In the genomic region with DNA sequence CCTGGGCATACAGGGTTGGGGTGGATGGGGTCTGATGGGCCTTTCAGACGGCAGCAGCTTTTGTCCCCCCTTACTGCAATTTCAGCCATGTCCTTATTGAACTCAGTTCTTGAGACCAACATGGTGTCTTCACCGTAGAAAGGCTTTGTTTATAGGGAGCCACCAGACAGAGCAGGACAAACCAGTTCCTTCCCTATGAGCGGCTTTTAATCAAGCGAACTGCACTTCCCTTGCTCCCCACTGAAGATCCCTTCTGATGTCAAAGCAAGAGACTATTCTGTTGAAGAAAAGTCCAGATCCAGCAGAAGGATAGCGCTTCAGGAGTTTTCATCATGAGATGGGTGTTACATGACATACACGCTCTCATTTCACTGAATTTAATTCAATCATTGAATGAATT, we compare ENCODE assay signal across 14 cellular contexts.
DNase-seq lines count a peak whose midpoint lies in the region; ATAC-seq and TF ChIP-seq lines count a peak whose summit lies in the region.
"Had no signal": no experiment of that assay in that cellular context is flagged by ENCODE, and none has a peak within 500 bp of the region (broad histone marks: within the 10 kb centered on the region; RNA-seq: fewer than 3 reads in every experiment).

No MANE protein-coding gene starts in this region.

- H3K4me1 Mint-ChIP-seq in CD14-positive monocyte: peaks cover 60% of the 10 kb centered on the region
- peaks cover 29% of the 10 kb centered on the region for H3K4me1 Mint-ChIP-seq in activated T-helper 17 cell treated with anti-CD3 and anti-CD28 coated beads, Interleukin-2, amount 50 U/mL, for 72 hours

- intact Hi-C loops in CD14-positive monocyte (cut with micrococcal nuclease): no loop called here
- intact Hi-C loops in gastrocnemius medialis (cut with DNase I; ENCODE audit: low total_unique reads): no loop called here

- H2AFZ ChIP-seq in Karpas-422 (ENCODE audit: low read length) (no peak overlapping the region), smooth muscle cell (ENCODE audit: low read depth) (no peak overlapping the region)

- peaks cover 1 to 3% of the 10 kb centered on the region in 2 donors for H3K36me3 Mint-ChIP-seq in CD14-positive monocyte
- no peaks in the 10 kb centered on the region for H3K36me3 Mint-ChIP-seq in activated T-helper 17 cell treated with anti-CD3 and anti-CD28 coated beads, Interleukin-2, amount 50 U/mL, for 72 hours (ENCODE audit: low read depth)

- no peak for DNase-seq in CD14-positive monocyte (ENCODE audit: low spot score)
- DNase-seq in Karpas-422: no peak
- DNase-seq in smooth muscle cell (lab: John Stamatoyannopoulos, UW; ENCODE audit: unreplicated experiment): no peak
- DNase-seq in islet precursor cell: no peak
- no peak for DNase-seq in gastrocnemius medialis
- DNase-seq: ACHN; Calu3; CD4-positive, alpha-beta T cell; DMS 273 treated with DMSO at 0.1 percent for 48 hours; GOT3; H9 had no signal

- peak overlapping the region in 6 of 7 donors; percentile 88 to 98 (median 96) for H3K27ac Mint-ChIP-seq in CD14-positive monocyte
- peak overlapping the region; percentile 76 for H3K27ac Mint-ChIP-seq in activated T-helper 17 cell treated with anti-CD3 and anti-CD28 coated beads, Interleukin-2, amount 50 U/mL, for 72 hours
- H3K27ac Mint-ChIP-seq: CD4-positive, alpha-beta T cell; H9 had no signal

- H3K4me1 ChIP-seq in Karpas-422 (ENCODE audit: low read length) (peaks cover 86% of the 10 kb centered on the region), smooth muscle cell (ENCODE audit: low read depth) (peaks cover 13% of the 10 kb centered on the region), gastrocnemius medialis (peaks cover 2 to 15% of the 10 kb centered on the region in 2 donors)

- no peak for ATAC-seq in activated T-helper 17 cell treated with anti-CD3 and anti-CD28 coated beads, Interleukin-2, amount 50 U/mL, for 72 hours (replicated peaks)
- no peak for ATAC-seq in gastrocnemius medialis
- ATAC-seq in HG02981 (IDR thresholded peaks at IDR 0.05; ENCODE audit: unreplicated experiment): no peak

- no peak overlapping the region for H3K4me3 Mint-ChIP-seq in CD14-positive monocyte
- no peak overlapping the region for H3K4me3 Mint-ChIP-seq in activated T-helper 17 cell treated with anti-CD3 and anti-CD28 coated beads, Interleukin-2, amount 50 U/mL, for 72 hours
- H3K4me3 Mint-ChIP-seq: CD4-positive, alpha-beta T cell; H9 had no signal

- H3F3A ChIP-seq in smooth muscle cell (ENCODE audit: low read depth): peaks cover 3% of the 10 kb centered on the region

- H3K79me2 ChIP-seq in Karpas-422 (ENCODE audit: low read length) (no peaks in the 10 kb centered on the region), smooth muscle cell (ENCODE audit: low read depth) (no peaks in the 10 kb centered on the region)

- H3K9ac ChIP-seq in Karpas-422 (ENCODE audit: low read length) (no peak overlapping the region), smooth muscle cell (ENCODE audit: low read depth) (no peak overlapping the region)

- peak overlapping the region; percentile 57 for H3K4me2 ChIP-seq in Karpas-422 (ENCODE audit: low read depth, low read length, poor library complexity, severe bottlenecking)
- H3K4me2 ChIP-seq in smooth muscle cell: no peak overlapping the region

- no peaks in the 10 kb centered on the region for H3K36me3 ChIP-seq in Karpas-422 (ENCODE audit: insufficient read depth, low read length)
- H3K36me3 ChIP-seq in smooth muscle cell (ENCODE audit: low read depth): no peaks in the 10 kb centered on the region
- H3K36me3 ChIP-seq in gastrocnemius medialis: no peaks in the 10 kb centered on the region
- H3K36me3 ChIP-seq: BLaER1 treated with 17β-estradiol and CSF1 and Interleukin-3, amounts not matched to agents 10 nM and 100 nM had no signal

- H3K9me3 ChIP-seq in Karpas-422 (ENCODE audit: low read length) (no peaks in the 10 kb centered on the region), smooth muscle cell (replicated peaks; ENCODE audit: low read depth) (no peaks in the 10 kb centered on the region), gastrocnemius medialis (no peaks in the 10 kb centered on the region)
- H3K9me3 ChIP-seq: BLaER1 treated with 17β-estradiol and CSF1 and Interleukin-3, amounts not matched to agents 10 nM and 100 nM had no signal

- in situ Hi-C loops in gastrocnemius medialis (cut with MboI; ENCODE audit: low sequenced_read_pairs in 4 of 4): no loop called here

- H3K27ac ChIP-seq in Karpas-422 (ENCODE audit: low read length) (peak overlapping the region; percentile 51; the same call in 1 of the 2 replicates), smooth muscle cell (ENCODE audit: low read depth) (peak overlapping the region; percentile 13), gastrocnemius medialis (no peak overlapping the region)

- no peak overlapping the region for H3K4me3 ChIP-seq in Karpas-422 (ENCODE audit: low read length)
- H3K4me3 ChIP-seq in smooth muscle cell: no peak overlapping the region
- H3K4me3 ChIP-seq in gastrocnemius medialis: no peak overlapping the region
- H3K4me3 ChIP-seq: BLaER1 treated with 17β-estradiol and CSF1 and Interleukin-3, amounts not matched to agents 10 nM and 100 nM had no signal

- no peaks in the 10 kb centered on the region for H3K9me2 ChIP-seq in Karpas-422 (replicated peaks; ENCODE audit: insufficient read depth, low read length)

- TF ChIP-seq CTCF in CD14-positive monocyte (IDR thresholded peaks at IDR 0.05) (no peak), smooth muscle cell (IDR thresholded peaks at IDR 0.05; ENCODE audit: borderline replicate concordance, insufficient read depth, poor library complexity, severe bottlenecking) (no peak), gastrocnemius medialis (IDR thresholded peaks at IDR 0.05 in 4 of 5, conservative IDR thresholded peaks at IDR 0.05 in 1 of 5) (no peak)

- TF ChIP-seq POLR2A in gastrocnemius medialis (IDR thresholded peaks at IDR 0.05): no peak

- H3K27me3 Mint-ChIP-seq in CD14-positive monocyte (ENCODE audit: low read depth in 3 of 3): peaks cover 2 to 11% (median 4%) of the 10 kb centered on the region in 3 donors
- H3K27me3 Mint-ChIP-seq in activated T-helper 17 cell treated with anti-CD3 and anti-CD28 coated beads, Interleukin-2, amount 50 U/mL, for 72 hours: no peaks in the 10 kb centered on the region
- H3K27me3 Mint-ChIP-seq: CD4-positive, alpha-beta T cell had no signal

- WGBS in smooth muscle cell (ENCODE audit: low lambda C conversion rate): 85% methylated on average over 6 of the region's 6 CpGs

- no peaks in the 10 kb centered on the region for H3K9me3 Mint-ChIP-seq in CD14-positive monocyte
- H3K9me3 Mint-ChIP-seq in activated T-helper 17 cell treated with anti-CD3 and anti-CD28 coated beads, Interleukin-2, amount 50 U/mL, for 72 hours: peaks cover 4% of the 10 kb centered on the region
- H3K9me3 Mint-ChIP-seq: CD4-positive, alpha-beta T cell; H9 had no signal

- H4K20me1 ChIP-seq in Karpas-422 (ENCODE audit: insufficient read depth, low read depth, low read length) (no peaks in the 10 kb centered on the region), smooth muscle cell (ENCODE audit: low read depth) (no peaks in the 10 kb centered on the region)
- H4K20me1 ChIP-seq: BLaER1 treated with 17β-estradiol and CSF1 and Interleukin-3, amounts not matched to agents 10 nM and 100 nM had no signal

- no peaks in the 10 kb centered on the region for H3K27me3 ChIP-seq in Karpas-422 (ENCODE audit: low read length)
- no peaks in the 10 kb centered on the region for H3K27me3 ChIP-seq in smooth muscle cell (ENCODE audit: low read depth)
- no peaks in the 10 kb centered on the region for H3K27me3 ChIP-seq in gastrocnemius medialis
- H3K27me3 ChIP-seq: BLaER1 treated with 17β-estradiol and CSF1 and Interleukin-3, amounts not matched to agents 10 nM and 100 nM had no signal

Comparison
In these comparisons a context has a peak if more than half of its experiments do, and no peak if none do; other contexts are left out.
1. H3K27ac ChIP-seq: peak in Karpas-422 (single experiment) and smooth muscle cell (single experiment); none in gastrocnemius medialis (0 of 4).